ENCODE assay signal across 1 cellular context in genomic region chr4:28362169-28362568, GRCh38.
TF ChIP-seq lines count a peak whose summit lies in the region.

No MANE protein-coding gene starts in this region.

TF ChIP-seq in K562, 482 proteins besides CTCF, POLR2A, EP300 and RAD21 (continued from another document):
- TF ChIP-seq CHAMP1 (IDR thresholded peaks at IDR 0.05) (no peak), CREB3L1 (IDR thresholded peaks at IDR 0.05; ENCODE audit: borderline replicate concordance, low read depth) (no peak), ZNF318 (IDR thresholded peaks at IDR 0.05; ENCODE audit: borderline replicate concordance in 1 of 2, low read depth in 1 of 2) (no peak), HDAC8 (tag; IDR thresholded peaks at IDR 0.05) (no peak), ZNF407 (IDR thresholded peaks at IDR 0.05; ENCODE audit: low read depth) (no peak), ZBTB9 (CRISPR knock-in tag; IDR thresholded peaks at IDR 0.05) (no peak), SMARCC2 (IDR thresholded peaks at IDR 0.05; ENCODE audit: low read depth) (no peak), NKRF (IDR thresholded peaks at IDR 0.05; ENCODE audit: borderline replicate concordance) (no peak), DDX20 (tag; IDR thresholded peaks at IDR 0.05; ENCODE audit: low read depth) (no peak), SRSF9 (IDR thresholded peaks at IDR 0.05; ENCODE audit: borderline replicate concordance, low read depth, low read length) (no peak), MXI1 (IDR thresholded peaks at IDR 0.05; ENCODE audit: low read depth, low read length) (no peak), TCF7 (IDR thresholded peaks at IDR 0.05; ENCODE audit: borderline replicate concordance) (no peak), NCOA6 (IDR thresholded peaks at IDR 0.05) (no peak), MTF1 (CRISPR knock-in tag; IDR thresholded peaks at IDR 0.05; ENCODE audit: borderline replicate concordance) (no peak), MAFG (tag; conservative IDR thresholded peaks at IDR 0.05) (peak; percentile 45; the same call in 1 of the 2 replicates), POU5F1 (IDR thresholded peaks at IDR 0.05; ENCODE audit: borderline replicate concordance, low read depth, low read length, partially characterized antibody) (no peak), CAMTA2 (CRISPR knock-in tag; conservative IDR thresholded peaks at IDR 0.05) (no peak), HDAC2 (IDR thresholded peaks at IDR 0.05) (no peak), ZNF316 (IDR thresholded peaks at IDR 0.05) (peak; percentile 65), MLLT1 (IDR thresholded peaks at IDR 0.05) (no peak), NR1H2 (CRISPR knock-in tag; IDR thresholded peaks at IDR 0.05) (no peak), FOXA1 (IDR thresholded peaks at IDR 0.05; ENCODE audit: borderline replicate concordance) (no peak)
